Comparison of ENCODE assay signal across 17 cellular contexts in genomic region chr21:43024737-43025136, GRCh38. TPM values are rescaled to one million over a fixed set of nuclear protein-coding genes. Genes with fewer than 3 reads are reported as not detected.
DNase-seq lines count a peak whose midpoint lies in the region; ATAC-seq and TF ChIP-seq lines count a peak whose summit lies in the region.
"Had no signal": no experiment of that assay in that cellular context is flagged by ENCODE, and none has a peak within 500 bp of the region (broad histone marks: within the 10 kb centered on the region; RNA-seq: fewer than 3 reads in every experiment).

No MANE protein-coding gene starts in this region.

- H2BK120ac ChIP-seq in IMR-90 (ENCODE audit: low read depth, low read length), result peak overlapping the region; percentile 93

- H2AK9ac ChIP-seq in IMR-90 (replicated peaks; ENCODE audit: low read depth, low read length, poor library complexity), result no peak overlapping the region

- H3K9me3 ChIP-seq in IMR-90 (ENCODE audit: control insufficient read depth, insufficient read depth, low read length) (no peaks in the 10 kb centered on the region), SJSA1 (replicated peaks) (no peaks in the 10 kb centered on the region), thyroid gland (no peaks in the 10 kb centered on the region)
- H3K9me3 ChIP-seq: SJCRH30 had no signal

- TF ChIP-seq CTCF in IMR-90 (conservative IDR thresholded peaks at IDR 0.05; ENCODE audit: low read depth, low read length) (no peak), fibroblast of pulmonary artery (IDR thresholded peaks at IDR 0.05; ENCODE audit: low read length, missing control alignments) (no peak), thyroid gland (IDR thresholded peaks at IDR 0.05) (no peak)

- H3K4me3 ChIP-seq in IMR-90 (ENCODE audit: insufficient read depth, low read depth, low read length), result no peak overlapping the region
- no peak overlapping the region for H3K4me3 ChIP-seq in SJSA1
- H3K4me3 ChIP-seq in fibroblast of pulmonary artery (replicated peaks; ENCODE audit: low read depth, low read length), result no peak overlapping the region
- no peak overlapping the region for H3K4me3 ChIP-seq in thyroid gland (replicated peaks in 1 of 3)
- H3K4me3 ChIP-seq: SJCRH30 had no signal

- no peak overlapping the region for H3K4me3 Mint-ChIP-seq in immature natural killer cell

- H3K27me3 ChIP-seq in IMR-90 (ENCODE audit: control insufficient read depth, insufficient read depth, low read length) (no peaks in the 10 kb centered on the region), SJSA1 (replicated peaks) (no peaks in the 10 kb centered on the region), thyroid gland (no peaks in the 10 kb centered on the region)
- H3K27me3 ChIP-seq: SJCRH30 had no signal

- H3K9me1 ChIP-seq in IMR-90 (ENCODE audit: insufficient read depth, low read length), result peaks cover 21% of the 10 kb centered on the region

- POLR2A ChIA-PET in IMR-90 (lab: Charles Lee; ENCODE audit: unreplicated experiment), result no interaction called here

- H3K36me3 ChIP-seq in IMR-90 (ENCODE audit: control insufficient read depth, insufficient read depth, low read length), result peaks cover 56% of the 10 kb centered on the region
- peaks cover 47% of the 10 kb centered on the region for H3K36me3 ChIP-seq in SJSA1
- no peaks in the 10 kb centered on the region for H3K36me3 ChIP-seq in thyroid gland

- no peak for TF ChIP-seq RAD21 in IMR-90 (IDR thresholded peaks at IDR 0.05; ENCODE audit: low read length)

- H3K4me2 ChIP-seq in IMR-90 (ENCODE audit: low read depth, low read length), result no peak overlapping the region

- peaks cover 0 to 1% of the 10 kb centered on the region in 2 donors for H3K4me1 Mint-ChIP-seq in immature natural killer cell

- peak overlapping the region; percentile 62; the same call in 2 of the 3 replicates for H2BK15ac ChIP-seq in IMR-90 (ENCODE audit: low read depth, low read length)

- peak overlapping the region; percentile 95 for H2BK20ac ChIP-seq in IMR-90 (ENCODE audit: low read depth, low read length)

- ATAC-seq in IMR-90 (ENCODE audit: low read depth) (no peak), HG03521 (IDR thresholded peaks at IDR 0.05; ENCODE audit: unreplicated experiment) (no peak)

- peak overlapping the region; percentile 93 to 94 for H4K8ac ChIP-seq in IMR-90 (ENCODE audit: low read depth in 2 of 2, low read length in 2 of 2)

- H3K4me1 ChIP-seq in IMR-90 (ENCODE audit: control insufficient read depth, insufficient read depth, low read length) (peaks cover 10% of the 10 kb centered on the region), SJSA1 (replicated peaks) (peaks cover 26% of the 10 kb centered on the region), thyroid gland (peaks cover 54 to 86% of the 10 kb centered on the region in 2 donors)
- H3K4me1 ChIP-seq: SJCRH30 had no signal

- no peak for DNase-seq in IMR-90
- no peak for DNase-seq in SJSA1 (ENCODE audit: low read depth in 1 of 2, low spot score in 2 of 2)
- DNase-seq in fibroblast of pulmonary artery (ENCODE audit: low read depth), result peak; percentile 6
- no peak for DNase-seq in thyroid gland
- no peak for DNase-seq in immature natural killer cell
- DNase-seq in NCI-H2196 (lab: John Stamatoyannopoulos, UW; ENCODE audit: unreplicated experiment), result no peak
- DNase-seq: AML-193, KBM-7, MV-4-11, NCI-H1694 treated with DMSO at 0.1 percent for 48 hours, NCI-H226, NCI-H524 treated with DMSO at 0.1 percent for 48 hours, SJCRH30, SW 1271 had no signal

- no peak overlapping the region for H3K27ac Mint-ChIP-seq in immature natural killer cell

- H3K4ac ChIP-seq in IMR-90 (ENCODE audit: low read depth, low read length), result peak overlapping the region; percentile 91

- CTCF ChIA-PET in IMR-90 (lab: Yijun Ruan, JAX), result no interaction called here

- peak overlapping the region; percentile 80; the same call in 1 of the 2 replicates for H3K23ac ChIP-seq in IMR-90 (ENCODE audit: low read depth, low read length)

- peak overlapping the region; percentile 96 for H2AK5ac ChIP-seq in IMR-90 (ENCODE audit: low read depth, low read length)

- peak overlapping the region; percentile 81; the same call in 1 of the 2 replicates for H3K14ac ChIP-seq in IMR-90 (replicated peaks; ENCODE audit: low read depth, low read length)

- peak overlapping the region; percentile 95 for H4K5ac ChIP-seq in IMR-90 (ENCODE audit: low read depth, low read length)

- intact Hi-C loops in IMR-90 (cut with micrococcal nuclease), result no loop called here
- intact Hi-C loops in thyroid gland (cut with DNase I), result no loop called here

- H3K27ac ChIP-seq in IMR-90 (ENCODE audit: insufficient read depth, low read length) (peak overlapping the region; percentile 100), SJSA1 (peak overlapping the region; percentile 86), thyroid gland (peak overlapping the region; percentile 85 to 89 (median 87))
- H3K27ac ChIP-seq: C4-2B, RWPE1, SJCRH30 had no signal

- no peak for TF ChIP-seq POLR2A in IMR-90 (IDR thresholded peaks at IDR 0.05; ENCODE audit: low read depth, low read length)
- no peak for TF ChIP-seq POLR2A in thyroid gland (IDR thresholded peaks at IDR 0.05)

- H3K56ac ChIP-seq in IMR-90 (ENCODE audit: extremely low read depth, insufficient read depth, low read length), result 0 out of 2 replicates have a peak overlapping the region, but pooled peaks have one; percentile 75

- dilution Hi-C loops in IMR-90 (cut with HindIII; ENCODE audit: low sequenced_read_pairs, unreplicated experiment), result no loop called here

- H3K9me3 Mint-ChIP-seq in immature natural killer cell, result no peaks in the 10 kb centered on the region

- H3K79me1 ChIP-seq in IMR-90 (ENCODE audit: low read depth in 1 of 2, low read length in 2 of 2), result peaks cover 7 to 44% of the 10 kb centered on the region in 2 experiments

- in situ Hi-C loops in IMR-90 (cut with MboI; ENCODE audit: low sequenced_read_pairs), result no loop called here

- 100% methylated on average over 1 of the region's 6 CpGs; no CpG with 5 or more reads in 1 of the 2 experiments for WGBS in IMR-90 (ENCODE audit: extremely low coverage in 2 of 2, insufficient read length in 1 of 2), 2 experiments
- WGBS in thyroid gland, 2 donors, result 77 to 78% methylated on average over 6 of the region's 6 CpGs

- no peaks in the 10 kb centered on the region for H4K20me1 ChIP-seq in IMR-90 (ENCODE audit: insufficient read depth, low read length)

- peaks cover 11 to 60% (median 17%) of the 10 kb centered on the region in 3 donors for H3K36me3 Mint-ChIP-seq in immature natural killer cell

- H3K27me3 Mint-ChIP-seq in immature natural killer cell (ENCODE audit: low read depth in 3 of 3), result peaks cover 0 to 3% (median 2%) of the 10 kb centered on the region in 3 donors

- H2BK5ac ChIP-seq in IMR-90 (ENCODE audit: low read depth, low read length, poor library complexity, severe bottlenecking), result peak overlapping the region; percentile 92

- H2AFZ ChIP-seq in IMR-90 (replicated peaks; ENCODE audit: low read length, poor library complexity), result no peak overlapping the region

- peak overlapping the region; percentile 97 for H3K18ac ChIP-seq in IMR-90 (ENCODE audit: low read depth, low read length)

- H4K91ac ChIP-seq in IMR-90 (ENCODE audit: insufficient read depth, low read depth, low read length), result peak overlapping the region; percentile 96

- no TSS peak for BruUV-seq in IMR-90 (replicated peaks; lab: Mats Ljungman, UMichigan)

- H3K9ac ChIP-seq in IMR-90 (ENCODE audit: low read depth, low read length), result no peak overlapping the region

TF ChIP-seq in IMR-90, 13 proteins besides CTCF, POLR2A, EP300 and RAD21:
- TF ChIP-seq NFE2L2 (IDR thresholded peaks at IDR 0.05; ENCODE audit: low read depth, low read length), result no peak
- TF ChIP-seq USF2 (IDR thresholded peaks at IDR 0.05; ENCODE audit: low read depth, low read length), result no peak
- TF ChIP-seq BHLHE40 (IDR thresholded peaks at IDR 0.05; ENCODE audit: low read depth, low read length), result no peak
- no peak for TF ChIP-seq MAZ (IDR thresholded peaks at IDR 0.05; ENCODE audit: borderline replicate concordance, low read depth, low read length)
- no peak for TF ChIP-seq RCOR1 (IDR thresholded peaks at IDR 0.05; ENCODE audit: insufficient replicate concordance, low read length)
- TF ChIP-seq FOS (IDR thresholded peaks at IDR 0.05; ENCODE audit: low read depth, low read length), result no peak

RNA-seq across cellular contexts. Expression of gene PKNOX1, which starts 50.4 kb away (rescaled TPM):
- total RNA-seq in IMR-90 (2012; rRNA removed) (35.0 and 48.3 TPM in 2 replicates), thyroid gland (10 to 100 TPM; 21.3 to 36.2 (median 24.0) TPM)
- polyA plus RNA-seq in IMR-90 (2012; rRNA removed) (51.5 and 61.0 TPM in 2 replicates), immature natural killer cell (10 to 100 TPM; 11.0 to 25.3 (median 14.8) TPM)
- polyA plus RNA-seq in IMR-90 (2012; cell fraction: cytosol; rRNA removed), result 12.0 and 47.8 TPM in 2 replicates
- polyA plus RNA-seq in IMR-90 (2012; cell fraction: nucleus; rRNA removed; ENCODE audit: low replicate concordance), result 46.2 and 70.3 TPM in 2 replicates
- total RNA-seq in SJSA1 (2014; rRNA removed; shearing (Covaris generic)), result 8.8 and 37.7 TPM in 2 replicates

RNA-seq across cellular contexts. Expression of gene CBS, which starts 50.9 kb away (rescaled TPM):
- total RNA-seq in IMR-90 (2012; rRNA removed) (35.6 and 38.5 TPM in 2 replicates), thyroid gland (100 to 1,000 TPM in 1 of 4 donors, 10 to 100 TPM in 3; 32.8 to 212 (median 51.3) TPM)
- polyA plus RNA-seq in IMR-90 (2012; rRNA removed) (49.6 and 54.3 TPM in 2 replicates), immature natural killer cell (not detected)
- polyA plus RNA-seq in IMR-90 (2012; cell fraction: cytosol; rRNA removed), result 33.1 and 67.5 TPM in 2 replicates
- polyA plus RNA-seq in IMR-90 (2012; cell fraction: nucleus; rRNA removed; ENCODE audit: low replicate concordance), result 180 and 273 TPM in 2 replicates
- total RNA-seq in SJSA1 (2014; rRNA removed; shearing (Covaris generic)), result 17.9 and 34.2 TPM in 2 replicates
